In the genomic region with DNA sequence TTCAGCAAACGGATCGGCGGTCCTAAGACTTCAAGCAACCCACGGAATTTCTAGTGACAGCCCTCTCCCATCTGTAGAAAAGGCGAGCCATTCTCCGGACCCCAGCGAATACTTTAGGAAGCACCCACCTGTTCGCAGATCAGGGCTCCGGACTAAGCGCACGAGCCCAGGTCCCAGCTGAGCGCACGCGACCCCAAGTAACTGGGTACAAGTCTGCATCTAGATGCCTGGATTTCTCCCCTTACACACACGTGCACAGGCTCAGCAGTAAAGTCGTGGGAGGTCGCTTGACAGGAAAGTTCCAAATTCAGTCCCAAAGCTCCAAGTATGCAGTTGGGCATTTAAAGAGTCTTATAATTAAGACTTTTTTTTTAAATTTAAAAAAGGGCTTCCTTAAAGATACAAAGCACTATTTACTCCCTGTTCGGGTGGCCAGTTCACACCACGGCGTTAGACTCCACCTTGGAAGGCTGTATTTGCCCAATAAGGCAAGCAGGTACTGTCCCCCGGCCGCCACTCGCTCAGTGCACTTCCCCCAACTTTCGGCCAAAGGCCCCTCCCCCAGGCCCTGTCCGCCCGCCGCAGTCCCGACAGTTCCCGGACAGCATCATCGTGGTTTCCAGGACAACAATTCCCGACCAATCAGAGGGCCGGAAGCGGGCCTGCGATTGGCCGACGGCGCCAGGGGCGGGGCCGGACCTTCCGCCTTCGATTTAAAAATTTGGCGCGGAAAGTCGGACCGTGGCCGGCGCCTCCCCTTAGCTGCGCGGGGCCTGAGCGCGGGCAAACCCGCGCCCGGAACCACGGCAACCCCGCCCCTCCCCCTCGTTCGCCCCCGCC, we compare ENCODE assay signal across 1 cellular context.
TF ChIP-seq lines count a peak whose summit lies in the region.

Gene E2F8 (minus strand): TSS at position 526 of the 840 bp plus-strand sequence. CDS start 824 bp downstream, outside the sequence.

TF ChIP-seq in GM12878, 131 proteins besides CTCF, POLR2A, EP300 and RAD21 (continued from another document and continues in another):
- TF ChIP-seq POU2F2 (IDR thresholded peaks at IDR 0.05; ENCODE audit: borderline replicate concordance, low read depth, low read length) (peak; percentile 23; the same call in 1 of the 3 replicates), LARP7 (IDR thresholded peaks at IDR 0.05) (no peak; the same call in 1 of the 2 replicates), CREM (IDR thresholded peaks at IDR 0.05; ENCODE audit: low read depth) (peak; percentile 36; the same call in 1 of the 2 replicates), E2F4 (IDR thresholded peaks at IDR 0.05; ENCODE audit: low read depth, low read length) (peak; percentile 85), RUNX3 (IDR thresholded peaks at IDR 0.05; ENCODE audit: low read length) (peak; percentile 60), SIN3A (IDR thresholded peaks at IDR 0.05; ENCODE audit: low read depth, low read length) (peak; percentile 99), CHD1 (IDR thresholded peaks at IDR 0.05; ENCODE audit: low read depth, low read length) (0 out of 2 replicates have a peak, but pooled peaks have one; percentile 35), E2F8 (IDR thresholded peaks at IDR 0.05; ENCODE audit: low read depth, partially characterized antibody) (peak; percentile 91), PKNOX1 (IDR thresholded peaks at IDR 0.05) (peak; percentile 57), PML (IDR thresholded peaks at IDR 0.05; ENCODE audit: low read length) (0 out of 2 replicates have a peak, but pooled peaks have one; percentile 40), EGR1 (IDR thresholded peaks at IDR 0.05; ENCODE audit: borderline replicate concordance in 1 of 2, low read depth in 2 of 2, low read length in 2 of 2) (0 out of 3 replicates have a peak, but pooled peaks of 1 of the 2 experiments have one; percentile 10), TCF12 (IDR thresholded peaks at IDR 0.05; ENCODE audit: low read depth, low read length) (peak; percentile 59; the same call in 1 of the 2 replicates), GABPA (IDR thresholded peaks at IDR 0.05; ENCODE audit: low read depth) (peak; percentile 57; the same call in 1 of the 2 replicates), SIX5 (IDR thresholded peaks at IDR 0.05; ENCODE audit: low read depth, low read length, severe bottlenecking) (peak; percentile 34), ATF3 (IDR thresholded peaks at IDR 0.05; ENCODE audit: borderline replicate concordance, extremely low read depth, low read depth, low read length) (no peak), MXI1 (IDR thresholded peaks at IDR 0.05; ENCODE audit: low read depth, low read length) (peak; percentile 90), STAT3 (IDR thresholded peaks at IDR 0.05; ENCODE audit: low read depth, low read length) (no peak), SP1 (IDR thresholded peaks at IDR 0.05; ENCODE audit: low read depth, low read length) (peak; percentile 91), E4F1 (IDR thresholded peaks at IDR 0.05; ENCODE audit: borderline replicate concordance, partially characterized antibody) (peak; percentile 43), RFX5 (IDR thresholded peaks at IDR 0.05; ENCODE audit: low read depth, low read length) (0 out of 2 replicates have a peak, but pooled peaks have one; percentile 28), BMI1 (IDR thresholded peaks at IDR 0.05; ENCODE audit: borderline replicate concordance) (peak; percentile 91), ASH2L (IDR thresholded peaks at IDR 0.05; ENCODE audit: borderline replicate concordance, low read depth) (no peak), NBN (IDR thresholded peaks at IDR 0.05) (peak; percentile 42; the same call in 1 of the 2 replicates), SRF (IDR thresholded peaks at IDR 0.05; ENCODE audit: low read depth in 2 of 2, low read length in 2 of 2) (peak; percentile 68 to 92), SUPT20H (IDR thresholded peaks at IDR 0.05; ENCODE audit: borderline replicate concordance, control insufficient read depth, low read depth, low read length) (no peak), SPI1 (IDR thresholded peaks at IDR 0.05; ENCODE audit: borderline replicate concordance, insufficient read depth, low read depth, low read length) (peak; percentile 54; the same call in 1 of the 2 replicates), CHD2 (IDR thresholded peaks at IDR 0.05; ENCODE audit: borderline replicate concordance, low read depth, low read length) (peak; percentile 95), TCF3 (IDR thresholded peaks at IDR 0.05; ENCODE audit: borderline replicate concordance, insufficient read depth, low read depth, low read length) (0 out of 2 replicates have a peak, but pooled peaks have one; percentile 8), IKZF1 (conservative IDR thresholded peaks at IDR 0.05) (0 out of 2 replicates have a peak, but pooled peaks have one; percentile 27), BACH1 (IDR thresholded peaks at IDR 0.05; ENCODE audit: borderline replicate concordance) (peak; percentile 61; the same call in 1 of the 2 replicates), CEBPB (IDR thresholded peaks at IDR 0.05; ENCODE audit: borderline replicate concordance in 1 of 2, low read depth in 2 of 2, low read length in 2 of 2) (no peak), PAX8 (IDR thresholded peaks at IDR 0.05) (no peak), HSF1 (IDR thresholded peaks at IDR 0.05; ENCODE audit: low read depth, low read length) (no peak), RBBP5 (conservative IDR thresholded peaks at IDR 0.05) (0 out of 2 replicates have a peak, but pooled peaks have one; percentile 62), ESRRA (IDR thresholded peaks at IDR 0.05; ENCODE audit: low read length) (no peak)
- TF ChIP-seq, protein P1, sequence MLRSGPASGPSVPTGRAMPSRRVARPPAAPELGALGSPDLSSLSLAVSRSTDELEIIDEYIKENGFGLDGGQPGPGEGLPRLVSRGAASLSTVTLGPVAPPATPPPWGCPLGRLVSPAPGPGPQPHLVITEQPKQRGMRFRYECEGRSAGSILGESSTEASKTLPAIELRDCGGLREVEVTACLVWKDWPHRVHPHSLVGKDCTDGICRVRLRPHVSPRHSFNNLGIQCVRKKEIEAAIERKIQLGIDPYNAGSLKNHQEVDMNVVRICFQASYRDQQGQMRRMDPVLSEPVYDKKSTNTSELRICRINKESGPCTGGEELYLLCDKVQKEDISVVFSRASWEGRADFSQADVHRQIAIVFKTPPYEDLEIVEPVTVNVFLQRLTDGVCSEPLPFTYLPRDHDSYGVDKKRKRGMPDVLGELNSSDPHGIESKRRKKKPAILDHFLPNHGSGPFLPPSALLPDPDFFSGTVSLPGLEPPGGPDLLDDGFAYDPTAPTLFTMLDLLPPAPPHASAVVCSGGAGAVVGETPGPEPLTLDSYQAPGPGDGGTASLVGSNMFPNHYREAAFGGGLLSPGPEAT (IDR thresholded peaks at IDR 0.05; ENCODE audit: low read depth) = peak; percentile 73; the same call in 1 of the 2 replicates
- TF ChIP-seq, protein P2, sequence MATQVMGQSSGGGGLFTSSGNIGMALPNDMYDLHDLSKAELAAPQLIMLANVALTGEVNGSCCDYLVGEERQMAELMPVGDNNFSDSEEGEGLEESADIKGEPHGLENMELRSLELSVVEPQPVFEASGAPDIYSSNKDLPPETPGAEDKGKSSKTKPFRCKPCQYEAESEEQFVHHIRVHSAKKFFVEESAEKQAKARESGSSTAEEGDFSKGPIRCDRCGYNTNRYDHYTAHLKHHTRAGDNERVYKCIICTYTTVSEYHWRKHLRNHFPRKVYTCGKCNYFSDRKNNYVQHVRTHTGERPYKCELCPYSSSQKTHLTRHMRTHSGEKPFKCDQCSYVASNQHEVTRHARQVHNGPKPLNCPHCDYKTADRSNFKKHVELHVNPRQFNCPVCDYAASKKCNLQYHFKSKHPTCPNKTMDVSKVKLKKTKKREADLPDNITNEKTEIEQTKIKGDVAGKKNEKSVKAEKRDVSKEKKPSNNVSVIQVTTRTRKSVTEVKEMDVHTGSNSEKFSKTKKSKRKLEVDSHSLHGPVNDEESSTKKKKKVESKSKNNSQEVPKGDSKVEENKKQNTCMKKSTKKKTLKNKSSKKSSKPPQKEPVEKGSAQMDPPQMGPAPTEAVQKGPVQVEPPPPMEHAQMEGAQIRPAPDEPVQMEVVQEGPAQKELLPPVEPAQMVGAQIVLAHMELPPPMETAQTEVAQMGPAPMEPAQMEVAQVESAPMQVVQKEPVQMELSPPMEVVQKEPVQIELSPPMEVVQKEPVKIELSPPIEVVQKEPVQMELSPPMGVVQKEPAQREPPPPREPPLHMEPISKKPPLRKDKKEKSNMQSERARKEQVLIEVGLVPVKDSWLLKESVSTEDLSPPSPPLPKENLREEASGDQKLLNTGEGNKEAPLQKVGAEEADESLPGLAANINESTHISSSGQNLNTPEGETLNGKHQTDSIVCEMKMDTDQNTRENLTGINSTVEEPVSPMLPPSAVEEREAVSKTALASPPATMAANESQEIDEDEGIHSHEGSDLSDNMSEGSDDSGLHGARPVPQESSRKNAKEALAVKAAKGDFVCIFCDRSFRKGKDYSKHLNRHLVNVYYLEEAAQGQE (IDR thresholded peaks at IDR 0.05; ENCODE audit: low read depth, low read length) = peak; percentile 52; the same call in 1 of the 2 replicates
- TF ChIP-seq, protein P3, sequence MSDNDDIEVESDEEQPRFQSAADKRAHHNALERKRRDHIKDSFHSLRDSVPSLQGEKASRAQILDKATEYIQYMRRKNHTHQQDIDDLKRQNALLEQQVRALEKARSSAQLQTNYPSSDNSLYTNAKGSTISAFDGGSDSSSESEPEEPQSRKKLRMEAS (IDR thresholded peaks at IDR 0.05; ENCODE audit: low read depth, low read length) = peak; percentile 33; the same call in 1 of the 2 replicates
